Comparison of ENCODE assay signal across 16 cellular contexts in the genomic region with DNA sequence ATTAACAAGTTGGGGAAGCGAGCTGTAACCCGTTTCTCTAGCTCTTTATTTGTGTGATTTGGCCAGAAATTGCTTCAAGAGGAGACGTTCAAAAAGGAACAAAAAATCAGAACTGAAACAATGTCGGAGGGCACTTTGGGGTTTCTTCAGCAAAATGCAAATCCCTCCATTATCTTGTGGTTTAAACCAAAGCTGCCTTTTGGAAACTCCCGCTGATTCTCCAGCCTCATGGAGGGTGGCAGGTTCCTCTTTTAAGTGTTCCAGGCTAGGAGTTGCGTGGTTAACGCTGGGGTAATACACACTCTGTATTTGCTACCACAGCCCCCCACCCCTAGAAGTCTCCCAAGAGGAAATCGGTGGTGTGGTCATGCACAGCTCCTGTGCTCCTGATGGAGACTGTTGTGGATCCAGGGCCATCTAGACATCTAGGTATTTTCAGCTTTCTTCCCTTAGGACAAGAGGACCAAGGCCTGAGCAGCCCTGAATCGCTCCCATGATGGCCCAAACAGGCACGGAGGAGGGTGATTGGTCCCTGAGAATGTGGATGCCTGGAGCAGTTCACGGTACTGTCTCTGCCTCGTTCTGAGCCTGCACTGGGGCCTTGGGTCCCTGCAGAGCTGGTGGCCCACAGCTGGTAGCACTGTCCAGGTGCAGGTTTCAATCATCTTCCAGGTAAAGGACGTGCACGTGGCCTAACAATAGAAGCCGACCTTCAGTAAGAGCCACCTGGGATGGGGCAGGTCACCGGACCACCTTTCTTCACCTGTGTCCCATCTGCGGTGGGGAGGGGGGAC. TPM values are rescaled to one million over a fixed set of nuclear protein-coding genes. Genes with fewer than 3 reads are reported as not detected.
DNase-seq lines count a peak whose midpoint lies in the region; ATAC-seq and TF ChIP-seq lines count a peak whose summit lies in the region.
"Had no signal": no experiment of that assay in that cellular context is flagged by ENCODE, and none has a peak within 500 bp of the region (broad histone marks: within the 10 kb centered on the region; RNA-seq: fewer than 3 reads in every experiment).

No MANE protein-coding gene starts in this region.

- peaks cover 11 to 22% (median 14%) of the 10 kb centered on the region in 3 donors for H3K27me3 Mint-ChIP-seq in CD14-positive monocyte (ENCODE audit: low read depth in 3 of 3)

- TF ChIP-seq CTCF in CD14-positive monocyte (IDR thresholded peaks at IDR 0.05) (no peak), NB4 (IDR thresholded peaks at IDR 0.05; ENCODE audit: low read depth, low read length) (no peak)

- no peak for TF ChIP-seq POLR2A in NB4 (IDR thresholded peaks at IDR 0.05; ENCODE audit: extremely low read depth, insufficient read length)

- DNase-seq in CD14-positive monocyte (ENCODE audit: low spot score) (peak; percentile 70), NB4 (ENCODE audit: low read depth) (peak; percentile 75), left lobe of liver (ENCODE audit: low spot score) (no peak), NCI-H526 treated with DMSO at 0.1 percent for 48 hours (lab: John Stamatoyannopoulos, UW) (no peak)
- DNase-seq in stimulated activated effector memory CD8-positive, alpha-beta T cell treated with anti-CD3 and anti-CD28 coated beads, Interleukin-12 subunit alpha, Interleukin-12 subunit beta, amount 100 ng/mL, for 72 hours (ENCODE audit: low spot score in 2 of 2), result no peak
- no peak for DNase-seq in activated CD4-positive, alpha-beta T cell treated with anti-CD3 and anti-CD28 coated beads for 1 hour
- DNase-seq: activated CD4-positive, CD25-positive, alpha-beta regulatory T cell treated with anti-CD3 and anti-CD28 coated beads, Interleukin-2, amount 50 U/mL, for 72 hours; brain microvascular endothelial cell; NCI-H510A treated with DMSO at 0.1 percent for 48 hours had no signal

- peaks cover 0 to 14% (median 4%) of the 10 kb centered on the region in 7 donors for H3K9me3 Mint-ChIP-seq in CD14-positive monocyte
- no peaks in the 10 kb centered on the region for H3K9me3 Mint-ChIP-seq in stimulated activated effector memory CD8-positive, alpha-beta T cell treated with anti-CD3 and anti-CD28 coated beads, Interleukin-12 subunit alpha, Interleukin-12 subunit beta, amount 100 ng/mL, for 72 hours
- H3K9me3 Mint-ChIP-seq: type B pancreatic cell had no signal

- H3K4me3 Mint-ChIP-seq in CD14-positive monocyte, result peak overlapping the region in 1 of 2 donors; percentile 73
- H3K4me3 Mint-ChIP-seq in stimulated activated effector memory CD8-positive, alpha-beta T cell treated with anti-CD3 and anti-CD28 coated beads, Interleukin-12 subunit alpha, Interleukin-12 subunit beta, amount 100 ng/mL, for 72 hours, result no peak overlapping the region
- H3K4me3 Mint-ChIP-seq: type B pancreatic cell had no signal

- H3K4me1 Mint-ChIP-seq in CD14-positive monocyte, result peaks cover 90% of the 10 kb centered on the region
- no peaks in the 10 kb centered on the region for H3K4me1 Mint-ChIP-seq in stimulated activated effector memory CD8-positive, alpha-beta T cell treated with anti-CD3 and anti-CD28 coated beads, Interleukin-12 subunit alpha, Interleukin-12 subunit beta, amount 100 ng/mL, for 72 hours

- intact Hi-C loops in CD14-positive monocyte (cut with micrococcal nuclease), result loop anchor here (2.0 to 10.0 kb wide), 3 partner anchors 14 to 882 kb away; no protein-coding TSS in a partner anchor

- peaks cover 20 to 23% of the 10 kb centered on the region in 2 donors for H3K36me3 Mint-ChIP-seq in CD14-positive monocyte
- no peaks in the 10 kb centered on the region for H3K36me3 Mint-ChIP-seq in stimulated activated effector memory CD8-positive, alpha-beta T cell treated with anti-CD3 and anti-CD28 coated beads, Interleukin-12 subunit alpha, Interleukin-12 subunit beta, amount 100 ng/mL, for 72 hours
- H3K36me3 Mint-ChIP-seq: type B pancreatic cell had no signal

- ATAC-seq in GM19397 (IDR thresholded peaks at IDR 0.05; ENCODE audit: unreplicated experiment) (peak; percentile 46), left lobe of liver (peak; percentile 31), HG02852 (IDR thresholded peaks at IDR 0.05; ENCODE audit: unreplicated experiment) (no peak)
- no peak for ATAC-seq in stimulated activated effector memory CD8-positive, alpha-beta T cell treated with anti-CD3 and anti-CD28 coated beads, Interleukin-12 subunit alpha, Interleukin-12 subunit beta, amount 100 ng/mL, for 72 hours

- H3K4me3 ChIP-seq in NB4 (ENCODE audit: low read depth, low read length), result no peak overlapping the region

- H3K27ac Mint-ChIP-seq in CD14-positive monocyte, result peak overlapping the region; percentile 90 to 98 (median 96)
- no peak overlapping the region for H3K27ac Mint-ChIP-seq in stimulated activated effector memory CD8-positive, alpha-beta T cell treated with anti-CD3 and anti-CD28 coated beads, Interleukin-12 subunit alpha, Interleukin-12 subunit beta, amount 100 ng/mL, for 72 hours
- H3K27ac Mint-ChIP-seq: type B pancreatic cell had no signal

RNA-seq across cellular contexts. Expression of a gene that starts 19.2 kb away (rescaled TPM):
- polyA plus RNA-seq in CD14-positive monocyte, result 1,000 to 10,000 TPM; 6,268 to 7,680 TPM
- total RNA-seq in left lobe of liver, result 0.93 TPM
- total RNA-seq: M059J, SK-MEL-5 had no signal
- polyA plus RNA-seq: AG04450 had no signal

RNA-seq across cellular contexts. Expression of a gene that starts 56.3 kb away (rescaled TPM):
- not detected for polyA plus RNA-seq in CD14-positive monocyte
- total RNA-seq in left lobe of liver, result 95.7 TPM
- total RNA-seq: M059J, mononuclear cell, SK-MEL-5 had no signal
- polyA plus RNA-seq: AG04450 had no signal

Comparison
In these comparisons a context has a peak if more than half of its experiments do, and no peak if none do; other contexts are left out.
1. DNase-seq: peak in CD14-positive monocyte (single experiment) and NB4 (single experiment); none in left lobe of liver (single experiment), stimulated activated effector memory CD8-positive, alpha-beta T cell treated with anti-CD3 and anti-CD28 coated beads, Interleukin-12 subunit alpha, Interleukin-12 subunit beta, amount 100 ng/mL, for 72 hours (0 of 2), NCI-H526 treated with DMSO at 0.1 percent for 48 hours (single experiment) and activated CD4-positive, alpha-beta T cell treated with anti-CD3 and anti-CD28 coated beads for 1 hour (single experiment).
2. ATAC-seq: peak in GM19397 (single experiment) and left lobe of liver (single experiment); none in stimulated activated effector memory CD8-positive, alpha-beta T cell treated with anti-CD3 and anti-CD28 coated beads, Interleukin-12 subunit alpha, Interleukin-12 subunit beta, amount 100 ng/mL, for 72 hours (single experiment) and HG02852 (single experiment).